1 cellular context compared by ENCODE assay signal in the genomic region with DNA sequence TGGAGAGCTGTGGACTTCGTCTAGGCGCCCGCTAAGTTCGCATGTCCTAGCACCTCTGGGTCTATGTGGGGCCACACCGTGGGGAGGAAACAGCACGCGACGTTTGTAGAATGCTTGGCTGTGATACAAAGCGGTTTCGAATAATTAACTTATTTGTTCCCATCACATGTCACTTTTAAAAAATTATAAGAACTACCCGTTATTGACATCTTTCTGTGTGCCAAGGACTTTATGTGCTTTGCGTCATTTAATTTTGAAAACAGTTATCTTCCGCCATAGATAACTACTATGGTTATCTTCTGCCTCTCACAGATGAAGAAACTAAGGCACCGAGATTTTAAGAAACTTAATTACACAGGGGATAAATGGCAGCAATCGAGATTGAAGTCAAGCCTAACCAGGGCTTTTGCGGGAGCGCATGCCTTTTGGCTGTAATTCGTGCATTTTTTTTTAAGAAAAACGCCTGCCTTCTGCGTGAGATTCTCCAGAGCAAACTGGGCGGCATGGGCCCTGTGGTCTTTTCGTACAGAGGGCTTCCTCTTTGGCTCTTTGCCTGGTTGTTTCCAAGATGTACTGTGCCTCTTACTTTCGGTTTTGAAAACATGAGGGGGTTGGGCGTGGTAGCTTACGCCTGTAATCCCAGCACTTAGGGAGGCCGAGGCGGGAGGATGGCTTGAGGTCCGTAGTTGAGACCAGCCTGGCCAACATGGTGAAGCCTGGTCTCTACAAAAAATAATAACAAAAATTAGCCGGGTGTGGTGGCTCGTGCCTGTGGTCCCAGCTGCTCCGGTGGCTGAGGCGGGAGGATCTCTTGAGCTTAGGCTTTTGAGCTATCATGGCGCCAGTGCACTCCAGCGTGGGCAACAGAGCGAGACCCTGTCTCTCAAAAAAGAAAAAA.
TF ChIP-seq lines count a peak whose summit lies in the region.

No MANE protein-coding gene starts in this region.

TF ChIP-seq in GM12878, 131 proteins besides CTCF, POLR2A, EP300 and RAD21:
- 0 out of 2 replicates have a peak, but pooled peaks have one; percentile 34 for TF ChIP-seq CREM (IDR thresholded peaks at IDR 0.05; ENCODE audit: low read depth)
- TF ChIP-seq SPI1 (IDR thresholded peaks at IDR 0.05; ENCODE audit: borderline replicate concordance, insufficient read depth, low read depth, low read length): peak; percentile 53; the same call in 1 of the 2 replicates
- no peak for TF ChIP-seq FOS (IDR thresholded peaks at IDR 0.05; ENCODE audit: borderline replicate concordance, extremely low read depth, insufficient read length)
- peak; percentile 56; the same call in 2 of the 3 replicates for TF ChIP-seq POU2F2 (IDR thresholded peaks at IDR 0.05; ENCODE audit: borderline replicate concordance, low read depth, low read length)
- 0 out of 2 replicates have a peak, but pooled peaks have one; percentile 21 for TF ChIP-seq DPF2 (IDR thresholded peaks at IDR 0.05)
- TF ChIP-seq POLR2AphosphoS5 (IDR thresholded peaks at IDR 0.05; ENCODE audit: low read length): peak; percentile 61
- no peak for TF ChIP-seq ZNF274 (IDR thresholded peaks at IDR 0.05; ENCODE audit: insufficient read depth, insufficient read length)
- TF ChIP-seq BACH1 (IDR thresholded peaks at IDR 0.05; ENCODE audit: borderline replicate concordance): peak; percentile 45; the same call in 1 of the 2 replicates
- TF ChIP-seq NFIC (IDR thresholded peaks at IDR 0.05; ENCODE audit: low read depth, low read length): peak; percentile 25; the same call in 1 of the 2 replicates
- no peak for TF ChIP-seq TARDBP (IDR thresholded peaks at IDR 0.05; ENCODE audit: borderline replicate concordance)
- TF ChIP-seq CHD2 (IDR thresholded peaks at IDR 0.05; ENCODE audit: borderline replicate concordance, low read depth, low read length): 0 out of 2 replicates have a peak, but pooled peaks have one; percentile 29
- TF ChIP-seq MLLT1 (IDR thresholded peaks at IDR 0.05): peak; percentile 98
- TF ChIP-seq ZNF207 (IDR thresholded peaks at IDR 0.05; ENCODE audit: borderline replicate concordance): 0 out of 2 replicates have a peak, but pooled peaks have one; percentile 16
- TF ChIP-seq CHD1 (IDR thresholded peaks at IDR 0.05; ENCODE audit: low read depth, low read length): peak; percentile 84
- no peak for TF ChIP-seq PAX8 (IDR thresholded peaks at IDR 0.05)
- no peak for TF ChIP-seq EED (IDR thresholded peaks at IDR 0.05; ENCODE audit: low read depth)
- peak; percentile 75 for TF ChIP-seq SMAD5 (IDR thresholded peaks at IDR 0.05; ENCODE audit: low read depth)
- TF ChIP-seq RUNX3 (IDR thresholded peaks at IDR 0.05; ENCODE audit: low read length): peak; percentile 71
- peak; percentile 69; the same call in 1 of the 2 replicates for TF ChIP-seq NBN (IDR thresholded peaks at IDR 0.05)
- peak; percentile 77; the same call in 1 of the 2 replicates for TF ChIP-seq HDGF (IDR thresholded peaks at IDR 0.05)
- TF ChIP-seq SMAD1 (IDR thresholded peaks at IDR 0.05; ENCODE audit: low read depth, partially characterized antibody): peak; percentile 16
- TF ChIP-seq RFX5 (IDR thresholded peaks at IDR 0.05; ENCODE audit: low read depth, low read length): no peak
- no peak for TF ChIP-seq TCF3 (IDR thresholded peaks at IDR 0.05; ENCODE audit: borderline replicate concordance, insufficient read depth, low read depth, low read length)
- TF ChIP-seq BCL11A (IDR thresholded peaks at IDR 0.05; ENCODE audit: low read depth, low read length): peak; percentile 28; the same call in 1 of the 2 replicates
- TF ChIP-seq PML (IDR thresholded peaks at IDR 0.05; ENCODE audit: low read length): peak; percentile 54; the same call in 1 of the 2 replicates
- no peak for TF ChIP-seq RAD51 (IDR thresholded peaks at IDR 0.05)
- 0 out of 2 replicates have a peak, but pooled peaks have one; percentile 5 for TF ChIP-seq YY1 (IDR thresholded peaks at IDR 0.05; ENCODE audit: low read depth, low read length)
- TF ChIP-seq, protein P1, sequence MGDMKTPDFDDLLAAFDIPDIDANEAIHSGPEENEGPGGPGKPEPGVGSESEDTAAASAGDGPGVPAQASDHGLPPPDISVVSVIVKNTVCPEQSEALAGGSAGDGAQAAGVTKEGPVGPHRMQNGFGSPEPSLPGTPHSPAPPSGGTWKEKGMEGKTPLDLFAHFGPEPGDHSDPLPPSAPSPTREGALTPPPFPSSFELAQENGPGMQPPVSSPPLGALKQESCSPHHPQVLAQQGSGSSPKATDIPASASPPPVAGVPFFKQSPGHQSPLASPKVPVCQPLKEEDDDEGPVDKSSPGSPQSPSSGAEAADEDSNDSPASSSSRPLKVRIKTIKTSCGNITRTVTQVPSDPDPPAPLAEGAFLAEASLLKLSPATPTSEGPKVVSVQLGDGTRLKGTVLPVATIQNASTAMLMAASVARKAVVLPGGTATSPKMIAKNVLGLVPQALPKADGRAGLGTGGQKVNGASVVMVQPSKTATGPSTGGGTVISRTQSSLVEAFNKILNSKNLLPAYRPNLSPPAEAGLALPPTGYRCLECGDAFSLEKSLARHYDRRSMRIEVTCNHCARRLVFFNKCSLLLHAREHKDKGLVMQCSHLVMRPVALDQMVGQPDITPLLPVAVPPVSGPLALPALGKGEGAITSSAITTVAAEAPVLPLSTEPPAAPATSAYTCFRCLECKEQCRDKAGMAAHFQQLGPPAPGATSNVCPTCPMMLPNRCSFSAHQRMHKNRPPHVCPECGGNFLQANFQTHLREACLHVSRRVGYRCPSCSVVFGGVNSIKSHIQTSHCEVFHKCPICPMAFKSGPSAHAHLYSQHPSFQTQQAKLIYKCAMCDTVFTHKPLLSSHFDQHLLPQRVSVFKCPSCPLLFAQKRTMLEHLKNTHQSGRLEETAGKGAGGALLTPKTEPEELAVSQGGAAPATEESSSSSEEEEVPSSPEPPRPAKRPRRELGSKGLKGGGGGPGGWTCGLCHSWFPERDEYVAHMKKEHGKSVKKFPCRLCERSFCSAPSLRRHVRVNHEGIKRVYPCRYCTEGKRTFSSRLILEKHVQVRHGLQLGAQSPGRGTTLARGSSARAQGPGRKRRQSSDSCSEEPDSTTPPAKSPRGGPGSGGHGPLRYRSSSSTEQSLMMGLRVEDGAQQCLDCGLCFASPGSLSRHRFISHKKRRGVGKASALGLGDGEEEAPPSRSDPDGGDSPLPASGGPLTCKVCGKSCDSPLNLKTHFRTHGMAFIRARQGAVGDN (IDR thresholded peaks at IDR 0.05): peak; percentile 21; the same call in 1 of the 2 replicates
- TF ChIP-seq, protein P2, sequence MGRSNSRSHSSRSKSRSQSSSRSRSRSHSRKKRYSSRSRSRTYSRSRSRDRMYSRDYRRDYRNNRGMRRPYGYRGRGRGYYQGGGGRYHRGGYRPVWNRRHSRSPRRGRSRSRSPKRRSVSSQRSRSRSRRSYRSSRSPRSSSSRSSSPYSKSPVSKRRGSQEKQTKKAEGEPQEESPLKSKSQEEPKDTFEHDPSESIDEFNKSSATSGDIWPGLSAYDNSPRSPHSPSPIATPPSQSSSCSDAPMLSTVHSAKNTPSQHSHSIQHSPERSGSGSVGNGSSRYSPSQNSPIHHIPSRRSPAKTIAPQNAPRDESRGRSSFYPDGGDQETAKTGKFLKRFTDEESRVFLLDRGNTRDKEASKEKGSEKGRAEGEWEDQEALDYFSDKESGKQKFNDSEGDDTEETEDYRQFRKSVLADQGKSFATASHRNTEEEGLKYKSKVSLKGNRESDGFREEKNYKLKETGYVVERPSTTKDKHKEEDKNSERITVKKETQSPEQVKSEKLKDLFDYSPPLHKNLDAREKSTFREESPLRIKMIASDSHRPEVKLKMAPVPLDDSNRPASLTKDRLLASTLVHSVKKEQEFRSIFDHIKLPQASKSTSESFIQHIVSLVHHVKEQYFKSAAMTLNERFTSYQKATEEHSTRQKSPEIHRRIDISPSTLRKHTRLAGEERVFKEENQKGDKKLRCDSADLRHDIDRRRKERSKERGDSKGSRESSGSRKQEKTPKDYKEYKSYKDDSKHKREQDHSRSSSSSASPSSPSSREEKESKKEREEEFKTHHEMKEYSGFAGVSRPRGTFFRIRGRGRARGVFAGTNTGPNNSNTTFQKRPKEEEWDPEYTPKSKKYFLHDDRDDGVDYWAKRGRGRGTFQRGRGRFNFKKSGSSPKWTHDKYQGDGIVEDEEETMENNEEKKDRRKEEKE (IDR thresholded peaks at IDR 0.05): 0 out of 2 replicates have a peak, but pooled peaks have one; percentile 20
- peak; percentile 22; the same call in 1 of the 2 replicates for TF ChIP-seq TAF1 (IDR thresholded peaks at IDR 0.05; ENCODE audit: borderline replicate concordance, low read depth, low read length)
- TF ChIP-seq BCL3 (IDR thresholded peaks at IDR 0.05; ENCODE audit: borderline replicate concordance, insufficient read depth, low read depth, low read length, poor library complexity, severe bottlenecking): no peak
- peak; percentile 6; the same call in 1 of the 2 replicates for TF ChIP-seq MTA3 (IDR thresholded peaks at IDR 0.05; ENCODE audit: borderline replicate concordance, low read length)
- peak; percentile 62 for TF ChIP-seq LARP7 (IDR thresholded peaks at IDR 0.05)
- peak; percentile 29; the same call in 1 of the 2 replicates for TF ChIP-seq MXI1 (IDR thresholded peaks at IDR 0.05; ENCODE audit: low read depth, low read length)
- TF ChIP-seq BHLHE40 (IDR thresholded peaks at IDR 0.05; ENCODE audit: borderline replicate concordance in 1 of 2, low read depth in 2 of 2, low read length in 1 of 2): peak; percentile 17 to 56; a peak in 2 of 4 replicates
- TF ChIP-seq IKZF2 (IDR thresholded peaks at IDR 0.05): peak; percentile 10 to 20; a peak in 1 of 4 replicates
- TF ChIP-seq NRF1 (conservative IDR thresholded peaks at IDR 0.05; ENCODE audit: low read depth, low read length): no peak
- TF ChIP-seq MAX (IDR thresholded peaks at IDR 0.05; ENCODE audit: low read depth, low read length): 0 out of 2 replicates have a peak, but pooled peaks have one; percentile 39
- peak; percentile 71 for TF ChIP-seq KLF5 (IDR thresholded peaks at IDR 0.05; ENCODE audit: partially characterized antibody)
- no peak; the same call in 1 of the 2 replicates for TF ChIP-seq MYB (IDR thresholded peaks at IDR 0.05; ENCODE audit: borderline replicate concordance, low read depth, low read length)
- no peak for TF ChIP-seq NR2F1 (conservative IDR thresholded peaks at IDR 0.05)
TF ChIP-seq in GM12878: peak in this region for 29.
